Comparison of ENCODE assay signal across 9 cellular contexts in genomic region chr3:4821975-4822374, GRCh38.
DNase-seq lines count a peak whose midpoint lies in the region; ATAC-seq and TF ChIP-seq lines count a peak whose summit lies in the region.
"Had no signal": no experiment of that assay in that cellular context is flagged by ENCODE, and none has a peak within 500 bp of the region (broad histone marks: within the 10 kb centered on the region; RNA-seq: fewer than 3 reads in every experiment).

No MANE protein-coding gene starts in this region.

- ATAC-seq in GM21529 (IDR thresholded peaks at IDR 0.05; ENCODE audit: unreplicated experiment), result no peak
- ATAC-seq in HG03095 (IDR thresholded peaks at IDR 0.05; ENCODE audit: unreplicated experiment), result no peak
- ATAC-seq in GM21619 (IDR thresholded peaks at IDR 0.05; ENCODE audit: unreplicated experiment), result no peak
- ATAC-seq in HG03432 (IDR thresholded peaks at IDR 0.05; ENCODE audit: unreplicated experiment), result no peak

- peak; percentile 29 to 97 (median 63) for DNase-seq in T-helper 2 cell
- DNase-seq in activated effector memory CD4-positive, alpha-beta T cell treated with Interleukin-2 at 50 U/mL for 16 hours, result peak; percentile 75
- peak; percentile 49 to 56 for DNase-seq in stimulated activated CD4-positive, alpha-beta T cell treated with anti-CD3 and anti-CD28 coated beads, Interleukin-12 subunit alpha, Interleukin-12 subunit beta, amount 100 ng/mL, for 24 hours (ENCODE audit: low read depth in 2 of 2)
- peak; percentile 62 for DNase-seq in transverse colon
- DNase-seq: dorsolateral prefrontal cortex had no signal

- peaks cover 20 to 29% (median 27%) of the 10 kb centered on the region in 4 donors for H3K4me1 ChIP-seq in transverse colon

- intact Hi-C loops in transverse colon (cut with DNase I; ENCODE audit: low total_unique reads), result no loop called here

- no peak for TF ChIP-seq POLR2A in transverse colon (IDR thresholded peaks at IDR 0.05)

- H3K27me3 ChIP-seq in transverse colon, result no peaks in the 10 kb centered on the region
- H3K27me3 ChIP-seq: dorsolateral prefrontal cortex had no signal

- in situ Hi-C loops in transverse colon (cut with MboI; ENCODE audit: low pct_ligation_motif_present in 1 of 4, low pct_unique_long_range_greater_than_20kb in 1 of 4, low sequenced_read_pairs in 3 of 4), result no loop called here

- no peak overlapping the region for H3K4me3 ChIP-seq in transverse colon
- H3K4me3 ChIP-seq: dorsolateral prefrontal cortex had no signal

- peak overlapping the region in 2 of 4 donors; percentile 3 to 34 for H3K27ac ChIP-seq in transverse colon

- no peak for TF ChIP-seq CTCF in transverse colon (IDR thresholded peaks at IDR 0.05)

- H3K36me3 ChIP-seq in transverse colon, result no peaks in the 10 kb centered on the region

- TF ChIP-seq EP300 in transverse colon (IDR thresholded peaks at IDR 0.05; ENCODE audit: low read depth), result no peak

- no peaks in the 10 kb centered on the region for H3K9me3 ChIP-seq in transverse colon

- 69 to 81% methylated on average over 4 to 11 of the region's 11 CpGs for WGBS in transverse colon (ENCODE audit: low coverage in 1 of 2), 2 donors
